ENCODE assay signal across 22 cellular contexts in the genomic region with DNA sequence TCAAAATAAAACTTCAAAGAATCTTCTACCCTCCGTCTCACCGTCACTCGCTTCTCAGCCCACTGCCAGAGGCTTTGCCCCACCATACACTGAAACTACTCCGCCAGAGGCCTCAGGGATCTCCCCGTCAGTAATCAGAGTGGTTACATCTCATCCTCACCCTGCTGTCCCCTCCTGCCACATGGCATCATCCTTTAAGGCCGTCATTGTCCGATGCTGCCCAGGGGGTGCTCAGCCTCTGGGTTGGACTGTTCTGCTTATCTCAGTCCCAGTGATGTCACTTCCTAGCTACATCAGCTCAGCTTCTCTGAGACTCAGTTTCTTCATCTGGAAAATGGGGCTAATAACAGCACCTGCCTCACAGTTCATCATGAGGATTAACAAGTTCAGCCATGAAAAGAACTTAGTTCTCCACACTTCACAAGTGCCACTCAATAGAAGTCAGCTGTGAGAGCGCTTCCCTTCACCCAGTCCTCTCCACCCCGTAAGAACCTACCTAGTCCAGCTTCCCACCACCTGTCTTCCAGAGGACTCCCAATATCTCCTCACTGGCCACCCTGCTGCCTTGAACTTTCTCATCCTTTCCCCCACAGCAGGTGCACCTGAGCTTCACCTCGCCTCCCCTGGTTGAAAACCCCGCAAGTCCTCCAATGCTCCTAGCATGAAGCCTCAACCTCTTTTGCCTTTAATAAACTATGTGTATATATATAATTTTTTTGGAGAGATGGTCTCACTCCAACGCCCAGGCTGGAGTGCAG. TPM values are rescaled to one million over a fixed set of nuclear protein-coding genes. Genes with fewer than 3 reads are reported as not detected.
A peak's percentile ranks its signal among the peaks of the same experiment; 100 is the strongest.
DNase-seq lines count a peak whose midpoint lies in the region; ATAC-seq and TF ChIP-seq lines count a peak whose summit lies in the region.
"Had no signal": no experiment of that assay in that cellular context is flagged by ENCODE, and none has a peak within 500 bp of the region (broad histone marks: within the 10 kb centered on the region; RNA-seq: fewer than 3 reads in every experiment).

No MANE protein-coding gene starts in this region.

- 81 to 88% (median 87%) methylated on average over 12 of the region's 12 CpGs for WGBS in heart left ventricle, 4 donors
- 86 to 90% methylated on average over 3 to 12 of the region's 12 CpGs for WGBS in transverse colon (ENCODE audit: low coverage in 1 of 2), 2 donors

- H3K27ac Mint-ChIP-seq in activated T-cell treated with anti-CD3 and anti-CD28 coated beads, Interleukin-2, amount 50 U/mL, for 72 hours: peak overlapping the region; percentile 34

- peak overlapping the region in 1 of 2 donors; percentile 35 for H3K4me3 Mint-ChIP-seq in activated T-cell treated with anti-CD3 and anti-CD28 coated beads, Interleukin-2, amount 50 U/mL, for 72 hours

- no peaks in the 10 kb centered on the region for H3K27me3 ChIP-seq in heart left ventricle
- H3K27me3 ChIP-seq in transverse colon: no peaks in the 10 kb centered on the region
- H3K27me3 ChIP-seq: gastrocnemius medialis, pancreas had no signal

- in situ Hi-C loops in transverse colon (cut with MboI; ENCODE audit: low pct_ligation_motif_present in 1 of 4, low pct_unique_long_range_greater_than_20kb in 1 of 4, low sequenced_read_pairs in 3 of 4): no loop called here

- TF ChIP-seq CTCF in heart left ventricle (IDR thresholded peaks at IDR 0.05): no peak
- no peak for TF ChIP-seq CTCF in transverse colon (IDR thresholded peaks at IDR 0.05)

- no peaks in the 10 kb centered on the region for H3K36me3 Mint-ChIP-seq in activated T-cell treated with anti-CD3 and anti-CD28 coated beads, Interleukin-2, amount 50 U/mL, for 72 hours (ENCODE audit: insufficient read depth in 2 of 2)

- no peaks in the 10 kb centered on the region for H3K36me3 ChIP-seq in heart left ventricle
- H3K36me3 ChIP-seq in transverse colon: no peaks in the 10 kb centered on the region
- H3K36me3 ChIP-seq: gastrocnemius medialis, pancreas had no signal

- no peaks in the 10 kb centered on the region for H3K4me1 ChIP-seq in heart left ventricle
- no peaks in the 10 kb centered on the region for H3K4me1 ChIP-seq in transverse colon
- H3K4me1 ChIP-seq: gastrocnemius medialis, pancreas had no signal

- ATAC-seq in heart left ventricle (no peak), Right ventricle myocardium superior (ENCODE audit: poor library complexity) (no peak), GM18498 (IDR thresholded peaks at IDR 0.05; ENCODE audit: unreplicated experiment) (no peak)
- ATAC-seq in activated T-cell treated with anti-CD3 and anti-CD28 coated beads, Interleukin-2, amount 50 U/mL, for 72 hours (replicated peaks in 1 of 2): no peak
- ATAC-seq: gastrocnemius medialis, pancreas had no signal

- peaks cover 58% of the 10 kb centered on the region for H3K4me1 Mint-ChIP-seq in activated T-cell treated with anti-CD3 and anti-CD28 coated beads, Interleukin-2, amount 50 U/mL, for 72 hours (ENCODE audit: low read depth)

- H3K4me3 ChIP-seq in heart left ventricle: no peak overlapping the region
- no peak overlapping the region for H3K4me3 ChIP-seq in transverse colon
- H3K4me3 ChIP-seq: gastrocnemius medialis, pancreas, smooth muscle cell had no signal

- peaks cover 9% of the 10 kb centered on the region for H3K27me3 Mint-ChIP-seq in activated T-cell treated with anti-CD3 and anti-CD28 coated beads, Interleukin-2, amount 50 U/mL, for 72 hours (ENCODE audit: low read depth)

- no peak for TF ChIP-seq EP300 in transverse colon (IDR thresholded peaks at IDR 0.05; ENCODE audit: low read depth)

- no peaks in the 10 kb centered on the region for H3K9me3 ChIP-seq in heart left ventricle
- H3K9me3 ChIP-seq in transverse colon: no peaks in the 10 kb centered on the region
- H3K9me3 ChIP-seq: gastrocnemius medialis, pancreas had no signal

- no peaks in the 10 kb centered on the region for H3K9me3 Mint-ChIP-seq in activated T-cell treated with anti-CD3 and anti-CD28 coated beads, Interleukin-2, amount 50 U/mL, for 72 hours

- intact Hi-C loops in heart left ventricle (cut with DNase I): no loop called here
- intact Hi-C loops in Right ventricle myocardium superior (cut with DNase I): no loop called here
- intact Hi-C loops in transverse colon (cut with DNase I; ENCODE audit: low total_unique reads): no loop called here

- no peak overlapping the region for H3K27ac ChIP-seq in heart left ventricle
- no peak overlapping the region for H3K27ac ChIP-seq in transverse colon
- H3K27ac ChIP-seq: gastrocnemius medialis, pancreas had no signal

- TF ChIP-seq POLR2A in heart left ventricle (IDR thresholded peaks at IDR 0.05) (no peak), transverse colon (IDR thresholded peaks at IDR 0.05) (no peak)

- peak in 3 of 5 donors; percentile 3 to 28 (median 4) for DNase-seq in heart left ventricle
- DNase-seq in Right ventricle myocardium superior: no peak
- DNase-seq in activated T-cell treated with anti-CD3 and anti-CD28 coated beads, Interleukin-2, amount 50 U/mL, for 72 hours: no peak
- peak; percentile 11 for DNase-seq in iPS-NIHi11 (ENCODE audit: low spot score)
- peak; percentile 3 for DNase-seq in transverse colon
- DNase-seq in activated CD4-positive, alpha-beta T cell treated with anti-CD3 and anti-CD28 coated beads, Interleukin-2, amount 50 U/mL, for 1 hour: no peak
- DNase-seq in DMS153 (lab: John Stamatoyannopoulos, UW): no peak
- DNase-seq: activated CD4-positive, alpha-beta T cell treated with anti-CD3 and anti-CD28 coated beads, Interleukin-2, amount 50 U/mL, for 4 hours; AML-193; DMS53; gastrocnemius medialis; GOT3; MV-4-11; NCI-H82; RPMI8226; stimulated activated naive CD4-positive, alpha-beta T cell; T-helper 9 cell had no signal

RNA-seq across cellular contexts. Expression of a gene that starts 2.8 kb away (rescaled TPM):
- total RNA-seq in heart left ventricle (not detected), Right ventricle myocardium superior (not detected), transverse colon (not detected)
- polyA plus RNA-seq in heart left ventricle: not detected
- 1 to 10 TPM; 6.2 to 8.9 TPM for total RNA-seq in activated T-cell treated with anti-CD3 and anti-CD28 coated beads, Interleukin-2, amount 50 U/mL, for 72 hours
- total RNA-seq: cerebellum, gastrocnemius medialis, mononuclear cell, pancreas, smooth muscle cell had no signal
- polyA plus RNA-seq: pancreas, smooth muscle cell had no signal

RNA-seq across cellular contexts. Expression of a gene that starts 15.9 kb away (rescaled TPM):
- total RNA-seq in heart left ventricle (under 1 TPM in 1 of 9 donors, not detected in 8; 0.67 TPM), Right ventricle myocardium superior (not detected), transverse colon (not detected)
- polyA plus RNA-seq in heart left ventricle: not detected
- total RNA-seq in activated T-cell treated with anti-CD3 and anti-CD28 coated beads, Interleukin-2, amount 50 U/mL, for 72 hours: 10 to 100 TPM; 31.1 to 50.7 TPM
- total RNA-seq: cerebellum, gastrocnemius medialis, smooth muscle cell had no signal
- polyA plus RNA-seq: pancreas, smooth muscle cell had no signal

RNA-seq across cellular contexts. Expression of a gene that starts 46.2 kb away (rescaled TPM):
- total RNA-seq in heart left ventricle: 1 to 10 TPM in 5 of 9 donors, under 1 TPM in 4; 0.53 to 3.8 (median 2.1) TPM
- polyA plus RNA-seq in heart left ventricle: 1 to 10 TPM in 1 of 2 donors, under 1 TPM in 1; 0.33 to 3.2 TPM
- 3.0 TPM for total RNA-seq in Right ventricle myocardium superior
- total RNA-seq in activated T-cell treated with anti-CD3 and anti-CD28 coated beads, Interleukin-2, amount 50 U/mL, for 72 hours: 1 to 10 TPM; 5.9 to 8.2 TPM
- under 1 TPM in 2 of 4 donors, not detected in 2; 0.41 to 0.64 TPM for total RNA-seq in transverse colon
- total RNA-seq: smooth muscle cell had no signal
- polyA plus RNA-seq: smooth muscle cell had no signal

Comparison
In these comparisons a context has a peak if more than half of its experiments do, and no peak if none do; other contexts are left out.
1. DNase-seq: peak in heart left ventricle (3 of 5), iPS-NIHi11 (single experiment) and transverse colon (single experiment); none in Right ventricle myocardium superior (single experiment), activated T-cell treated with anti-CD3 and anti-CD28 coated beads, Interleukin-2, amount 50 U/mL, for 72 hours (0 of 2), activated CD4-positive, alpha-beta T cell treated with anti-CD3 and anti-CD28 coated beads, Interleukin-2, amount 50 U/mL, for 1 hour (single experiment) and DMS153 (single experiment).
2. RNA of a gene that starts 15.9 kb away (total RNA-seq): 31.1 to 50.7 TPM in activated T-cell treated with anti-CD3 and anti-CD28 coated beads, Interleukin-2, amount 50 U/mL, for 72 hours; 0.67 TPM in heart left ventricle, not detected in Right ventricle myocardium superior (single experiment) and not detected in transverse colon; every median in the first group is over 10 times any median in the second.